Comparison of ENCODE assay signal across 15 cellular contexts in genomic region chr4:94519925-94520789, GRCh38.
DNase-seq lines count a peak whose midpoint lies in the region; ATAC-seq, FAIRE-seq and TF ChIP-seq lines count a peak whose summit lies in the region.
"Had no signal": no experiment of that assay in that cellular context is flagged by ENCODE, and none has a peak within 500 bp of the region (broad histone marks: within the 10 kb centered on the region; RNA-seq: fewer than 3 reads in every experiment).

No MANE protein-coding gene starts in this region.

- no peak overlapping the region for H2AFZ ChIP-seq in MM.1S (ENCODE audit: low read length)
- H2AFZ ChIP-seq: GM23248 had no signal

- no peaks in the 10 kb centered on the region for H3K79me2 ChIP-seq in MM.1S (ENCODE audit: low read length)

- intact Hi-C loops in mucosa of descending colon (cut with DNase I, micrococcal nuclease) = no loop called here

- H3K4me2 ChIP-seq in MM.1S (ENCODE audit: low read depth, low read length) = no peak overlapping the region

- H3K4me1 ChIP-seq in mucosa of descending colon (ENCODE audit: low read depth) (no peaks in the 10 kb centered on the region), MM.1S (ENCODE audit: low read length) (no peaks in the 10 kb centered on the region)

- no peak overlapping the region for H3K4me3 ChIP-seq in mucosa of descending colon
- H3K4me3 ChIP-seq in MM.1S (ENCODE audit: low read length) = no peak overlapping the region
- H3K4me3 ChIP-seq: GM23248 had no signal

- no peaks in the 10 kb centered on the region for H3K9me2 ChIP-seq in MM.1S (replicated peaks; ENCODE audit: insufficient read depth, low read length)

- peak; percentile 9 for FAIRE-seq in GM18507 (lab: Jason Lieb, UNC)
- FAIRE-seq: bronchial epithelial cell, keratinocyte, TTC549 had no signal

- H4K20me1 ChIP-seq in MM.1S (ENCODE audit: insufficient read depth, low read length) = no peaks in the 10 kb centered on the region

- ATAC-seq in GM21723 (IDR thresholded peaks at IDR 0.05; ENCODE audit: unreplicated experiment) (peak; percentile 46), mucosa of descending colon (peak; percentile 32)
- ATAC-seq: activated T-cell treated with anti-CD3 and anti-CD28 coated beads, Interleukin-2, amount 50 U/mL, for 4 hours had no signal

- no peak overlapping the region for H3K9ac ChIP-seq in MM.1S (ENCODE audit: low read length)
- H3K9ac ChIP-seq: GM23248 had no signal

- no peaks in the 10 kb centered on the region for H3K27me3 ChIP-seq in MM.1S (replicated peaks; ENCODE audit: insufficient read depth, low read length)

- TF ChIP-seq CTCF in mucosa of descending colon (IDR thresholded peaks at IDR 0.05) = no peak
- TF ChIP-seq CTCF in MM.1S (IDR thresholded peaks at IDR 0.05; ENCODE audit: low read length) = no peak

- H3K9me3 ChIP-seq in mucosa of descending colon (no peaks in the 10 kb centered on the region), MM.1S (replicated peaks; ENCODE audit: insufficient read depth, low read length) (no peaks in the 10 kb centered on the region)

- no peaks in the 10 kb centered on the region for H3F3A ChIP-seq in MM.1S (ENCODE audit: insufficient read depth, low read length)

- no peak for DNase-seq in GM18507 (ENCODE audit: extremely low spot score, insufficient read length, low read depth)
- peak; percentile 18 for DNase-seq in NAMALWA (ENCODE audit: low spot score)
- DNase-seq in mucosa of descending colon = no peak
- DNase-seq in dermis blood vessel endothelial cell = no peak
- no peak for DNase-seq in NCI-H1105 (lab: John Stamatoyannopoulos, UW)
- DNase-seq in MM.1S = no peak
- DNase-seq in H4 (ENCODE audit: low spot score) = no peak
- DNase-seq: activated T-cell treated with anti-CD3 and anti-CD28 coated beads, Interleukin-2, amount 50 U/mL, for 4 hours; GM23248; posterior cingulate gyrus; stimulated activated CD4-positive, alpha-beta T cell treated with anti-CD3 and anti-CD28 coated beads, Interleukin-4, amount 100 ng/mL, for 1 hour had no signal

- no peak overlapping the region for H3K27ac ChIP-seq in MM.1S (ENCODE audit: low read length)
- H3K27ac ChIP-seq: GM23248 had no signal

- H3K36me3 ChIP-seq in mucosa of descending colon (ENCODE audit: low read depth) (no peaks in the 10 kb centered on the region), MM.1S (replicated peaks; ENCODE audit: insufficient read depth, low read length) (no peaks in the 10 kb centered on the region)
